In the genomic region with DNA sequence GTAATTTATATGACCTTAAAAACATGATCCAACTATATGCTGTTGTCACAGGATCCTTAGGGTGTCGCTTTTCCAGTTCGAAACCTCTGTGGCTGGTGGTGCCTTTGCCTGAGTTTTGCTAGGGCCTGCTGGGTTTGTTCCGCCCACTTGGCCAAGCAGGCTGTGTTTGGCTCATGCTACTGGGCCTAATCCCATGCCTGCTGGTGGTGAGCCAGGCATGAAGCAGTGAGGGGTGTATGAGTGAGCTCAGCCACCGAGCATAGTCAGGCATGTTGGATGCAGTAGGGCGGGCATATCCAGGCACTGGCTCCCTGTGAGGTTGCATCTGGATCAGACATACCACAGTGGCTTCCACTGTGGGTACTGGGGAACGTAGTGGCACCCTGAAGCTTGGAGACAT, we compare ENCODE assay signal across 18 cellular contexts. TPM values are rescaled to one million over a fixed set of nuclear protein-coding genes. Genes with fewer than 3 reads are reported as not detected.
DNase-seq lines count a peak whose midpoint lies in the region; ATAC-seq and TF ChIP-seq lines count a peak whose summit lies in the region.
"Had no signal": no experiment of that assay in that cellular context is flagged by ENCODE, and none has a peak within 500 bp of the region (broad histone marks: within the 10 kb centered on the region; RNA-seq: fewer than 3 reads in every experiment).

No MANE protein-coding gene starts in this region.

- TF ChIP-seq CTCF in fibroblast of mammary gland (conservative IDR thresholded peaks at IDR 0.05; ENCODE audit: control insufficient read depth, insufficient read depth, low read depth, low read length) (no peak), psoas muscle (IDR thresholded peaks at IDR 0.05) (no peak)

- H3K4me3 ChIP-seq in fibroblast of mammary gland (ENCODE audit: control insufficient read depth, low read depth, low read length) = no peak overlapping the region
- H3K4me3 ChIP-seq in psoas muscle = no peak overlapping the region
- H3K4me3 ChIP-seq: PC-9 had no signal

- H3K4me1 ChIP-seq in psoas muscle = no peaks in the 10 kb centered on the region
- H3K4me1 ChIP-seq: BE2C had no signal

- H3K36me3 Mint-ChIP-seq in activated T-cell treated with anti-CD3 and anti-CD28 coated beads, Interleukin-2, amount 50 U/mL, for 24 hours (ENCODE audit: low read depth) = peaks cover 95% of the 10 kb centered on the region
- peaks cover 61% of the 10 kb centered on the region for H3K36me3 Mint-ChIP-seq in activated T-cell treated with anti-CD3 and anti-CD28 coated beads, Interleukin-2, amount 50 U/mL, for 4 hours (ENCODE audit: insufficient read depth)
- peaks cover 90% of the 10 kb centered on the region for H3K36me3 Mint-ChIP-seq in activated T-helper 17 cell treated with anti-CD3 and anti-CD28 coated beads, Interleukin-2, amount 50 U/mL, for 72 hours (ENCODE audit: low read depth)
- peaks cover 91% of the 10 kb centered on the region for H3K36me3 Mint-ChIP-seq in activated CD4-positive, alpha-beta memory T cell treated with anti-CD3 and anti-CD28 coated beads, Interleukin-2, amount 10 ng/mL, durations not matched to agents 7 days and 5 days (ENCODE audit: low read depth)

- H3K4me1 Mint-ChIP-seq in activated T-cell treated with anti-CD3 and anti-CD28 coated beads, Interleukin-2, amount 50 U/mL, for 24 hours (ENCODE audit: low read depth) = peaks cover 77% of the 10 kb centered on the region
- peaks cover 56% of the 10 kb centered on the region for H3K4me1 Mint-ChIP-seq in activated T-cell treated with anti-CD3 and anti-CD28 coated beads, Interleukin-2, amount 50 U/mL, for 4 hours (ENCODE audit: low read depth)
- peaks cover 42% of the 10 kb centered on the region for H3K4me1 Mint-ChIP-seq in activated T-helper 17 cell treated with anti-CD3 and anti-CD28 coated beads, Interleukin-2, amount 50 U/mL, for 72 hours
- peaks cover 16% of the 10 kb centered on the region for H3K4me1 Mint-ChIP-seq in activated CD4-positive, alpha-beta memory T cell treated with anti-CD3 and anti-CD28 coated beads, Interleukin-2, amount 10 ng/mL, durations not matched to agents 7 days and 5 days

- no peaks in the 10 kb centered on the region for H3K9me3 ChIP-seq in psoas muscle
- H3K9me3 ChIP-seq: BE2C had no signal

- WGBS in psoas muscle, 3 donors = 29 to 75% (median 44%) methylated on average over 6 of the region's 6 CpGs

- POLR2A ChIA-PET in activated CD4-positive, alpha-beta memory T cell treated with anti-CD3 and anti-CD28 coated beads, Interleukin-2, amount 10 ng/mL, durations not matched to agents 7 days and 5 days (lab: Charles Lee) = interaction anchor here (0.9 to 1.5 kb wide), 4 partner anchors 9 to 30 kb away, joined by 3 to 5 read pairs (median 4); partner anchors contain the start of gene NPAT

- CTCF ChIA-PET in activated CD4-positive, alpha-beta memory T cell treated with anti-CD3 and anti-CD28 coated beads, Interleukin-2, amount 10 ng/mL, durations not matched to agents 7 days and 5 days (lab: Charles Lee) = interaction anchor here (0.6 kb wide), 1 partner anchor 288 kb away, joined by 4 read pairs; no protein-coding TSS in a partner anchor

- DNase-seq in activated T-cell treated with anti-CD3 and anti-CD28 coated beads, Interleukin-2, amount 50 U/mL, for 24 hours = no peak
- no peak for DNase-seq in activated T-cell treated with anti-CD3 and anti-CD28 coated beads, Interleukin-2, amount 50 U/mL, for 4 hours
- DNase-seq in fibroblast of mammary gland (ENCODE audit: low read depth) (peak; percentile 10), psoas muscle (peak; percentile 56 to 83), DMS 273 (lab: John Stamatoyannopoulos, UW; ENCODE audit: unreplicated experiment) (no peak)
- DNase-seq in activated CD4-positive, alpha-beta memory T cell treated with anti-CD3 and anti-CD28 coated beads, Interleukin-2, amount 10 ng/mL, durations not matched to agents 7 days and 5 days = no peak
- DNase-seq: BE2C; CD8-positive, alpha-beta T cell; DMS79 treated with DMSO at 0.1 percent for 48 hours; HFFc6; NCI-H1092 treated with DMSO at 0.1 percent for 48 hours; NCI-H2081 treated with DMSO at 0.1 percent for 48 hours; NCI-H524; PC-9 had no signal

- peak overlapping the region; percentile 37 for H3K27ac Mint-ChIP-seq in activated T-cell treated with anti-CD3 and anti-CD28 coated beads, Interleukin-2, amount 50 U/mL, for 24 hours
- H3K27ac Mint-ChIP-seq in activated T-helper 17 cell treated with anti-CD3 and anti-CD28 coated beads, Interleukin-2, amount 50 U/mL, for 72 hours = peak overlapping the region; percentile 22
- H3K27ac Mint-ChIP-seq in activated CD4-positive, alpha-beta memory T cell treated with anti-CD3 and anti-CD28 coated beads, Interleukin-2, amount 10 ng/mL, durations not matched to agents 7 days and 5 days = no peak overlapping the region
- H3K27ac Mint-ChIP-seq: CD8-positive, alpha-beta T cell; HFFc6 had no signal

- intact Hi-C loops in psoas muscle (cut with DNase I) = no loop called here

- peaks cover 17% of the 10 kb centered on the region for H3K9me3 Mint-ChIP-seq in activated T-cell treated with anti-CD3 and anti-CD28 coated beads, Interleukin-2, amount 50 U/mL, for 24 hours
- peaks cover 10% of the 10 kb centered on the region for H3K9me3 Mint-ChIP-seq in activated T-cell treated with anti-CD3 and anti-CD28 coated beads, Interleukin-2, amount 50 U/mL, for 4 hours
- no peaks in the 10 kb centered on the region for H3K9me3 Mint-ChIP-seq in activated T-helper 17 cell treated with anti-CD3 and anti-CD28 coated beads, Interleukin-2, amount 50 U/mL, for 72 hours
- peaks cover 36% of the 10 kb centered on the region for H3K9me3 Mint-ChIP-seq in activated CD4-positive, alpha-beta memory T cell treated with anti-CD3 and anti-CD28 coated beads, Interleukin-2, amount 10 ng/mL, durations not matched to agents 7 days and 5 days
- H3K9me3 Mint-ChIP-seq: CD8-positive, alpha-beta T cell had no signal

- peak overlapping the region; percentile 3 for H3K27ac ChIP-seq in psoas muscle
- H3K27ac ChIP-seq: 22Rv1, KMS-11, PC-9 had no signal

- no peak overlapping the region for H3K4me3 Mint-ChIP-seq in activated T-cell treated with anti-CD3 and anti-CD28 coated beads, Interleukin-2, amount 50 U/mL, for 24 hours
- H3K4me3 Mint-ChIP-seq in activated T-cell treated with anti-CD3 and anti-CD28 coated beads, Interleukin-2, amount 50 U/mL, for 4 hours = no peak overlapping the region
- peak overlapping the region; percentile 52 for H3K4me3 Mint-ChIP-seq in activated T-helper 17 cell treated with anti-CD3 and anti-CD28 coated beads, Interleukin-2, amount 50 U/mL, for 72 hours
- no peak overlapping the region for H3K4me3 Mint-ChIP-seq in activated CD4-positive, alpha-beta memory T cell treated with anti-CD3 and anti-CD28 coated beads, Interleukin-2, amount 10 ng/mL, durations not matched to agents 7 days and 5 days
- H3K4me3 Mint-ChIP-seq: CD8-positive, alpha-beta T cell; HFFc6 had no signal

- ATAC-seq in activated T-cell treated with anti-CD3 and anti-CD28 coated beads, Interleukin-2, amount 50 U/mL, for 4 hours = no peak
- ATAC-seq in activated T-helper 17 cell treated with anti-CD3 and anti-CD28 coated beads, Interleukin-2, amount 50 U/mL, for 72 hours (replicated peaks) = no peak
- ATAC-seq in psoas muscle (peak; percentile 91 to 99 (median 96)), HG02981 (IDR thresholded peaks at IDR 0.05; ENCODE audit: unreplicated experiment) (no peak)
- ATAC-seq: CD8-positive, alpha-beta T cell had no signal

- no peaks in the 10 kb centered on the region for H3K27me3 ChIP-seq in psoas muscle (ENCODE audit: insufficient read depth in 3 of 3, low read length in 2 of 3)
- H3K27me3 ChIP-seq: BE2C had no signal

- no peaks in the 10 kb centered on the region for H3K27me3 Mint-ChIP-seq in activated T-cell treated with anti-CD3 and anti-CD28 coated beads, Interleukin-2, amount 50 U/mL, for 24 hours
- no peaks in the 10 kb centered on the region for H3K27me3 Mint-ChIP-seq in activated T-cell treated with anti-CD3 and anti-CD28 coated beads, Interleukin-2, amount 50 U/mL, for 4 hours (ENCODE audit: low read depth)
- H3K27me3 Mint-ChIP-seq in activated T-helper 17 cell treated with anti-CD3 and anti-CD28 coated beads, Interleukin-2, amount 50 U/mL, for 72 hours = no peaks in the 10 kb centered on the region
- H3K27me3 Mint-ChIP-seq in activated CD4-positive, alpha-beta memory T cell treated with anti-CD3 and anti-CD28 coated beads, Interleukin-2, amount 10 ng/mL, durations not matched to agents 7 days and 5 days = no peaks in the 10 kb centered on the region

- H3K36me3 ChIP-seq in psoas muscle (ENCODE audit: insufficient read depth in 1 of 2, low read depth in 1 of 2) = peaks cover 4 to 22% of the 10 kb centered on the region in 2 donors

RNA-seq across cellular contexts. Expression of gene NPAT, which starts 16.3 kb away (rescaled TPM):
- 10 to 100 TPM; 23.2 to 24.7 (median 24.4) TPM for total RNA-seq in activated T-cell treated with anti-CD3 and anti-CD28 coated beads, Interleukin-2, amount 50 U/mL, for 4 hours
- 10 to 100 TPM; 34.0 to 44.5 TPM for total RNA-seq in activated T-helper 17 cell treated with anti-CD3 and anti-CD28 coated beads, Interleukin-2, amount 50 U/mL, for 72 hours
- total RNA-seq in psoas muscle = 1 to 10 TPM; 5.1 to 6.9 (median 6.5) TPM
- polyA plus RNA-seq in psoas muscle = 1 to 10 TPM; 2.0 to 4.8 (median 3.8) TPM
- total RNA-seq in activated CD4-positive, alpha-beta memory T cell treated with anti-CD3 and anti-CD28 coated beads, Interleukin-2, amount 10 ng/mL, durations not matched to agents 7 days and 5 days = 10 to 100 TPM; 36.1 to 40.9 TPM

RNA-seq across cellular contexts. Expression of gene ATM, which starts 16.7 kb away (rescaled TPM):
- 10 to 100 TPM; 21.0 to 26.8 (median 23.5) TPM for total RNA-seq in activated T-cell treated with anti-CD3 and anti-CD28 coated beads, Interleukin-2, amount 50 U/mL, for 4 hours
- 10 to 100 TPM; 43.6 to 89.7 TPM for total RNA-seq in activated T-helper 17 cell treated with anti-CD3 and anti-CD28 coated beads, Interleukin-2, amount 50 U/mL, for 72 hours
- total RNA-seq in psoas muscle = 10 to 100 TPM; 14.9 to 22.7 (median 17.2) TPM
- 1 to 10 TPM; 5.6 to 8.3 (median 7.0) TPM for polyA plus RNA-seq in psoas muscle
- 100 to 1,000 TPM; 130 to 144 TPM for total RNA-seq in activated CD4-positive, alpha-beta memory T cell treated with anti-CD3 and anti-CD28 coated beads, Interleukin-2, amount 10 ng/mL, durations not matched to agents 7 days and 5 days

Comparison
In these comparisons a context has a peak if more than half of its experiments do, and no peak if none do; other contexts are left out.
1. DNase-seq: peak in fibroblast of mammary gland (single experiment) and psoas muscle (2 of 2); none in activated T-cell treated with anti-CD3 and anti-CD28 coated beads, Interleukin-2, amount 50 U/mL, for 24 hours (single experiment), activated T-cell treated with anti-CD3 and anti-CD28 coated beads, Interleukin-2, amount 50 U/mL, for 4 hours (single experiment), activated CD4-positive, alpha-beta memory T cell treated with anti-CD3 and anti-CD28 coated beads, Interleukin-2, amount 10 ng/mL, durations not matched to agents 7 days and 5 days (single experiment) and DMS 273 (single experiment).
2. ATAC-seq: peak in psoas muscle (4 of 4); none in activated T-cell treated with anti-CD3 and anti-CD28 coated beads, Interleukin-2, amount 50 U/mL, for 4 hours (0 of 2), activated T-helper 17 cell treated with anti-CD3 and anti-CD28 coated beads, Interleukin-2, amount 50 U/mL, for 72 hours (single experiment) and HG02981 (single experiment).